In genomic region chr4:158998624-158999023, GRCh38 we compare ENCODE assay signal across 17 cellular contexts.
DNase-seq lines count a peak whose midpoint lies in the region; ATAC-seq and TF ChIP-seq lines count a peak whose summit lies in the region.
"Had no signal": no experiment of that assay in that cellular context is flagged by ENCODE, and none has a peak within 500 bp of the region (broad histone marks: within the 10 kb centered on the region; RNA-seq: fewer than 3 reads in every experiment).

No MANE protein-coding gene starts in this region.

- H3K36me3 ChIP-seq in kidney epithelial cell (ENCODE audit: control insufficient read depth, insufficient read depth, low read length), result no peaks in the 10 kb centered on the region
- no peaks in the 10 kb centered on the region for H3K36me3 ChIP-seq in gastrocnemius medialis
- H3K36me3 ChIP-seq: left ventricle myocardium inferior had no signal

- no peak for TF ChIP-seq POLR2A in gastrocnemius medialis (IDR thresholded peaks at IDR 0.05)

- H3K4me3 ChIP-seq in kidney epithelial cell (ENCODE audit: low read depth, low read length) (no peak overlapping the region), gastrocnemius medialis (no peak overlapping the region)
- H3K4me3 ChIP-seq: left ventricle myocardium inferior, testis had no signal

- intact Hi-C loops in gastrocnemius medialis (cut with DNase I; ENCODE audit: low total_unique reads), result no loop called here

- no peak for ATAC-seq in gastrocnemius medialis
- ATAC-seq in HG03469 (IDR thresholded peaks at IDR 0.05; ENCODE audit: unreplicated experiment), result no peak
- ATAC-seq: activated T-cell treated with anti-CD3 and anti-CD28 coated beads, Interleukin-2, amount 50 U/mL, for 4 hours had no signal

- DNase-seq in Caki2 (ENCODE audit: low read depth) (peak; percentile 7), HT1080 (ENCODE audit: low read depth) (peak; percentile 63), T1000 (lab: John Stamatoyannopoulos, UW) (peak; percentile 6), kidney epithelial cell (ENCODE audit: low read depth) (peak; percentile 9), MV-4-11 (lab: John Stamatoyannopoulos, UW) (no peak), gastrocnemius medialis (no peak), kidney glomerular epithelial cell (lab: John Stamatoyannopoulos, UW) (no peak)
- DNase-seq: activated CD4-positive, alpha-beta T cell treated with anti-CD3 and anti-CD28 coated beads, Interleukin-2, amount 50 U/mL, for 1 hour; activated T-cell treated with anti-CD3 and anti-CD28 coated beads, Interleukin-2, amount 50 U/mL, for 4 hours; C1 segment of cervical spinal cord; DND-41; left ventricle myocardium inferior; naive B cell; NCI-H524; Right ventricle myocardium superior; testis had no signal

- no peak for TF ChIP-seq CTCF in kidney epithelial cell (IDR thresholded peaks at IDR 0.05; ENCODE audit: insufficient read depth, low read length, poor library complexity, severe bottlenecking)
- TF ChIP-seq CTCF in gastrocnemius medialis (IDR thresholded peaks at IDR 0.05 in 4 of 5, conservative IDR thresholded peaks at IDR 0.05 in 1 of 5), result no peak

- H3K27me3 ChIP-seq in kidney epithelial cell (ENCODE audit: control insufficient read depth, insufficient read depth, low read length), result no peaks in the 10 kb centered on the region
- no peaks in the 10 kb centered on the region for H3K27me3 ChIP-seq in gastrocnemius medialis
- H3K27me3 ChIP-seq: testis had no signal

- H3K27ac ChIP-seq in gastrocnemius medialis, result no peak overlapping the region
- H3K27ac ChIP-seq: left ventricle myocardium inferior, testis had no signal

- H3K4me1 ChIP-seq in gastrocnemius medialis, result peaks cover 0 to 10% of the 10 kb centered on the region in 2 donors
- H3K4me1 ChIP-seq: testis had no signal

- in situ Hi-C loops in Caki2 (cut with HindIII; ENCODE audit: low pct_unique_long_range_greater_than_20kb, low sequenced_read_pairs), result no loop called here
- in situ Hi-C loops in gastrocnemius medialis (cut with MboI; ENCODE audit: low sequenced_read_pairs in 4 of 4), result no loop called here

- no peaks in the 10 kb centered on the region for H3K9me3 ChIP-seq in gastrocnemius medialis
- H3K9me3 ChIP-seq: left ventricle myocardium inferior, testis had no signal

Comparison
In these comparisons a context has a peak if more than half of its experiments do, and no peak if none do; other contexts are left out.
1. DNase-seq: peak in Caki2 (single experiment), HT1080 (single experiment), T1000 (single experiment) and kidney epithelial cell (single experiment); none in MV-4-11 (single experiment), gastrocnemius medialis (0 of 2) and kidney glomerular epithelial cell (single experiment).